ENCODE assay signal across 8 cellular contexts in genomic region chr4:49092608-49093135, GRCh38.
DNase-seq lines count a peak whose midpoint lies in the region; ATAC-seq and TF ChIP-seq lines count a peak whose summit lies in the region.
"Not testable (repeated sequence)": the region's sequence is repeated elsewhere in the genome, so short reads cannot be mapped to it uniquely, and the experiment has no call there.

No MANE protein-coding gene starts in this region.

- not testable (repeated sequence) for H3K79me2 ChIP-seq in Karpas-422 (ENCODE audit: low read length)

- H2AFZ ChIP-seq in Karpas-422 (ENCODE audit: low read length), result not testable (repeated sequence)

- not testable (repeated sequence) for H3K4me1 Mint-ChIP-seq in effector memory CD8-positive, alpha-beta T cell (ENCODE audit: low read depth in 2 of 2)

- H3K36me3 ChIP-seq in Karpas-422 (ENCODE audit: insufficient read depth, low read length); left lung: not testable (repeated sequence)

- H3K4me3 ChIP-seq in Karpas-422 (ENCODE audit: low read length), result 0 out of 2 replicates have a peak overlapping the region, but pooled peaks have one; percentile 2
- H3K4me3 ChIP-seq in left lung, result not testable (repeated sequence)

- not testable (repeated sequence) for H3K4me1 ChIP-seq in Karpas-422 (ENCODE audit: low read length); left lung

- not testable (repeated sequence) for H3K27me3 Mint-ChIP-seq in effector memory CD8-positive, alpha-beta T cell

- H3K9me2 ChIP-seq in Karpas-422 (replicated peaks; ENCODE audit: insufficient read depth, low read length), result not testable (repeated sequence)

- H4K20me1 ChIP-seq in Karpas-422 (ENCODE audit: insufficient read depth, low read depth, low read length), result not testable (repeated sequence)

- peak; percentile 60 for ATAC-seq in GM18517 (IDR thresholded peaks at IDR 0.05; ENCODE audit: unreplicated experiment)
- peak; percentile 54 for ATAC-seq in GM19467 (IDR thresholded peaks at IDR 0.05; ENCODE audit: unreplicated experiment)
- peak; percentile 56 for ATAC-seq in HG02610 (IDR thresholded peaks at IDR 0.05; ENCODE audit: unreplicated experiment)
- peak; percentile 54 for ATAC-seq in HG03135 (IDR thresholded peaks at IDR 0.05; ENCODE audit: unreplicated experiment)
- ATAC-seq in effector memory CD8-positive, alpha-beta T cell (replicated peaks), result peak; percentile 44
- peak; percentile 81 for ATAC-seq in left lung
- peak; percentile 34 for ATAC-seq in stimulated activated naive CD8-positive, alpha-beta T cell treated with anti-CD3 and anti-CD28 coated beads, Interleukin-15, Interleukin-2, amounts not matched to agents 100 U/mL and 50 U/mL, for 24 hours

- not testable (repeated sequence) for TF ChIP-seq CTCF in left lung (IDR thresholded peaks at IDR 0.05)

- not testable (repeated sequence) for H3K9ac ChIP-seq in Karpas-422 (ENCODE audit: low read length)

- H3K27ac Mint-ChIP-seq in effector memory CD8-positive, alpha-beta T cell, result not testable (repeated sequence)

- H3K27me3 ChIP-seq in Karpas-422 (ENCODE audit: low read length); left lung: not testable (repeated sequence)

- H3K4me2 ChIP-seq in Karpas-422 (ENCODE audit: low read depth, low read length, poor library complexity, severe bottlenecking), result not testable (repeated sequence)

- intact Hi-C loops in left lung (cut with DNase I), result not testable (repeated sequence)

- H3K9me3 Mint-ChIP-seq in effector memory CD8-positive, alpha-beta T cell, result peaks cover 32 to 41% of the 10 kb centered on the region in 2 donors

- H3K4me3 Mint-ChIP-seq in effector memory CD8-positive, alpha-beta T cell, result not testable (repeated sequence)

- peaks cover 34% of the 10 kb centered on the region for H3K9me3 ChIP-seq in Karpas-422 (ENCODE audit: low read length)
- peaks cover 4 to 69% of the 10 kb centered on the region in 2 donors for H3K9me3 ChIP-seq in left lung

- DNase-seq in Karpas-422, result peak; percentile 39
- not testable (repeated sequence) for DNase-seq in effector memory CD8-positive, alpha-beta T cell; left lung; stimulated activated naive CD8-positive, alpha-beta T cell treated with anti-CD3 and anti-CD28 coated beads, Interleukin-15, Interleukin-2, amounts not matched to agents 100 U/mL and 50 U/mL, for 24 hours

- H3K36me3 Mint-ChIP-seq in effector memory CD8-positive, alpha-beta T cell (ENCODE audit: insufficient read depth), result not testable (repeated sequence)

- H3K27ac ChIP-seq in Karpas-422 (ENCODE audit: low read length); left lung: not testable (repeated sequence)
